ENCODE assay signal across 23 cellular contexts in the genomic region with DNA sequence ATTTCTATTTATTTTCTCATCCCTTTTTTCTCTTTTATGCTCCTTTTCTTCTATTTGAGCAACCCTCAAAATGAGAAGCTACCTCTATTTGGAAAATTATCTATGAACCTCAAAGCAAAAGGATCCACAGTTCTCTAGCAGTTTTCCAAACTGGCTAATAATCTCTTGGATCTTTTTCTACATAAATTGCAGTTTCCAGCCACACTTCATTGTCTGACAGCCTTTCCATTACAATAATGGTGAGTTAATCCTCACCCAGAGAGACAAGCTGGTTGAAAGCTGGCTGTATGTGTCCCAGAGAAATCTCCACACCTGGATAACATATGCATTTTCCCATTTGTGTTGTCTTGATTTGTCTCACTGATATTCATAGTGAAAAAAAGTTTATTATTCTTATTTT.
"Had no signal": no experiment of that assay in that cellular context is flagged by ENCODE, and none has a peak within 500 bp of the region (broad histone marks: within the 10 kb centered on the region; RNA-seq: fewer than 3 reads in every experiment).

No MANE protein-coding gene starts in this region.

- FAIRE-seq: colon, endothelial cell of umbilical vein, frontal cortex, kidney had no signal

- H3K4me3 Mint-ChIP-seq: immature natural killer cell had no signal

- ATAC-seq: foreskin keratinocyte, gastroesophageal sphincter, heart left ventricle, left colon, left lobe of liver, left ventricle myocardium superior, lower lobe of right lung had no signal

- H3K27ac Mint-ChIP-seq: immature natural killer cell had no signal

- H3K9me3 ChIP-seq: esophagus muscularis mucosa, gastroesophageal sphincter, heart left ventricle, lower lobe of right lung had no signal

- H3K4me3 ChIP-seq: coronary artery, dorsolateral prefrontal cortex, esophagus muscularis mucosa, gastroesophageal sphincter, heart left ventricle, lower lobe of right lung had no signal

- H3K27ac ChIP-seq: dorsolateral prefrontal cortex, foreskin keratinocyte, heart left ventricle, lower lobe of right lung had no signal

- H3K27me3 ChIP-seq: dorsolateral prefrontal cortex, esophagus muscularis mucosa, foreskin keratinocyte, gastroesophageal sphincter, heart left ventricle had no signal

- DNase-seq: dermis blood vessel endothelial cell; dorsolateral prefrontal cortex; effector CD4-positive, alpha-beta T cell; effector memory CD4-positive, alpha-beta T cell; foreskin keratinocyte; heart left ventricle; hippocampal formation; immature natural killer cell; islet precursor cell; kidney; kidney glomerular epithelial cell; left colon; left ventricle myocardium superior; lower lobe of right lung; mesendoderm; midbrain had no signal

- H3K4me1 Mint-ChIP-seq: immature natural killer cell had no signal

- H3K4me1 ChIP-seq: esophagus muscularis mucosa, foreskin keratinocyte, gastroesophageal sphincter, heart left ventricle, lower lobe of right lung had no signal
